ENCODE assay signal across 10 cellular contexts in the genomic region with DNA sequence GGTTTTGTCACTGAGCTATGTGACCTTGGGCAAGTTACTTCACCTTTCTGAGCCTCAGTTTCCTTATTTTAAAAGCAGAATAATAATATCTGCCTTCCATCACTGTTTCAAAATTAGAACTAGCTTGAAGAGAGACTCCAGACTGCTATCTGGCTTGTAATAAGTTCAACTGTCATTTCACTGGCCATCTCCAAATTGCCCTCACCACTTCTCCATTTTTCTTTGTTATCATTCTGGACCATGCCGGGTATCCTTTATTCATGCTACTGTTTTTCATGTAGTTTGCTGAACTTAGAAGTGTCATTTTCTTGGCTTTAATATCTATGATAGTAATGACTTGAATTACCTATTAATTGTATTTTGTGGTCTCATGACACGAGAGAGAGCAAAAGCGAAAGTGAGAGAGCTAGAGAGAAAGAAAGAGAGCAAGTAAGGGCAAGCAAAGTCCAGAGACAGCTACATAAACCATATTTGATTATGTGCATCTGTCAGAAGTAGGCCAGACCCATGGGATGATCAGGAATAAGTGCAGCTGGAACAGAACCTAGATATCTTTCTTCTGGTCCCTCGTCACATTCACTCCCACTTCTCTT.
DNase-seq lines count a peak whose midpoint lies in the region; ATAC-seq, FAIRE-seq and TF ChIP-seq lines count a peak whose summit lies in the region.
"Had no signal": no experiment of that assay in that cellular context is flagged by ENCODE, and none has a peak within 500 bp of the region (broad histone marks: within the 10 kb centered on the region; RNA-seq: fewer than 3 reads in every experiment).

No MANE protein-coding gene starts in this region.

- H3K4me2 ChIP-seq in hepatocyte: no peak overlapping the region

- 90% methylated on average over 4 of the region's 4 CpGs for WGBS in hepatocyte (ENCODE audit: low lambda C conversion rate, missing lambda C conversion rate)
- 88% methylated on average over 4 of the region's 4 CpGs for WGBS in pancreas, 2 donors

- H2AFZ ChIP-seq in hepatocyte: no peak overlapping the region

- no peaks in the 10 kb centered on the region for H3K9me3 ChIP-seq in hepatocyte (ENCODE audit: low read depth)
- no peaks in the 10 kb centered on the region for H3K9me3 ChIP-seq in pancreas

- DNase-seq in GM12865 (ENCODE audit: low read depth) (peak; percentile 43), hepatocyte (ENCODE audit: low spot score) (no peak), KG1 (lab: John Stamatoyannopoulos, UW) (no peak), SIG-M5 treated with dmso at 0.1 percent for 504 hours (lab: John Stamatoyannopoulos, UW; ENCODE audit: unreplicated experiment) (no peak), NCI-H748 treated with DMSO at 0.1 percent for 48 hours (lab: John Stamatoyannopoulos, UW) (no peak), pancreas (no peak)
- DNase-seq: stimulated activated naive CD4-positive, alpha-beta T cell had no signal

- H3K27ac ChIP-seq in hepatocyte (peak overlapping the region; percentile 67), pancreas (peak overlapping the region in 1 of 4 donors; percentile 66)

- TF ChIP-seq CTCF in GM12865 (IDR thresholded peaks at IDR 0.05; ENCODE audit: insufficient read depth, low read depth, low read length, missing control alignments): no peak
- TF ChIP-seq CTCF in hepatocyte (IDR thresholded peaks at IDR 0.05; ENCODE audit: poor library complexity): no peak
- no peak for TF ChIP-seq CTCF in pancreas (IDR thresholded peaks at IDR 0.05)

- no peaks in the 10 kb centered on the region for H3K9me2 ChIP-seq in hepatocyte (replicated peaks; ENCODE audit: insufficient read depth)

- peak overlapping the region; percentile 10 for H3K4me3 ChIP-seq in GM12865 (ENCODE audit: low read depth, low read length)
- no peak overlapping the region for H3K4me3 ChIP-seq in hepatocyte
- H3K4me3 ChIP-seq in pancreas: no peak overlapping the region

- peak; percentile 53 for ATAC-seq in GM21367 (IDR thresholded peaks at IDR 0.05; ENCODE audit: unreplicated experiment)
- ATAC-seq in HG03378 (IDR thresholded peaks at IDR 0.05; ENCODE audit: unreplicated experiment): peak; percentile 56
- no peak for ATAC-seq in pancreas

- H3K4me1 ChIP-seq in hepatocyte (ENCODE audit: insufficient read depth): peaks cover 13% of the 10 kb centered on the region
- H3K4me1 ChIP-seq in pancreas: peaks cover 11 to 17% (median 12%) of the 10 kb centered on the region in 3 donors

- no peaks in the 10 kb centered on the region for H3K36me3 ChIP-seq in hepatocyte (replicated peaks; ENCODE audit: insufficient read depth, low read depth)
- no peaks in the 10 kb centered on the region for H3K36me3 ChIP-seq in pancreas

- intact Hi-C loops in pancreas (cut with DNase I): no loop called here

- no peaks in the 10 kb centered on the region for H3K79me2 ChIP-seq in hepatocyte

- H3K27me3 ChIP-seq in hepatocyte: no peaks in the 10 kb centered on the region
- H3K27me3 ChIP-seq in pancreas: no peaks in the 10 kb centered on the region

- no peaks in the 10 kb centered on the region for H4K20me1 ChIP-seq in hepatocyte (ENCODE audit: insufficient read depth, poor library complexity, severe bottlenecking)

- no peak for FAIRE-seq in pancreas (lab: Jason Lieb, UNC)
- FAIRE-seq: D721Med had no signal

Comparison
In these comparisons a context has a peak if more than half of its experiments do, and no peak if none do; other contexts are left out.
1. ATAC-seq: peak in GM21367 (single experiment) and HG03378 (single experiment); none in pancreas (0 of 4).